Comparison of ENCODE assay signal across 9 cellular contexts in genomic region chr17:17151962-17152361, GRCh38. TPM values are rescaled to one million over a fixed set of nuclear protein-coding genes. Genes with fewer than 3 reads are reported as not detected.
DNase-seq lines count a peak whose midpoint lies in the region; ATAC-seq lines count a peak whose summit lies in the region.
"Had no signal": no experiment of that assay in that cellular context is flagged by ENCODE, and none has a peak within 500 bp of the region (broad histone marks: within the 10 kb centered on the region; RNA-seq: fewer than 3 reads in every experiment).

No MANE protein-coding gene starts in this region.

- H3K36me3 Mint-ChIP-seq in activated T-helper 2 cell treated with anti-CD3 and anti-CD28 coated beads, Interferon-gamma antibody, Interleukin-2, Interleukin-4, amounts not matched to agents 10 μg/mL and 5 μg/mL and 100 μg/mL, durations not matched to agents 14 hours and 24 hours and 36 hours (ENCODE audit: low read depth), result peaks cover 68% of the 10 kb centered on the region

- H3K4me1 Mint-ChIP-seq in activated T-helper 2 cell treated with anti-CD3 and anti-CD28 coated beads, Interferon-gamma antibody, Interleukin-2, Interleukin-4, amounts not matched to agents 10 μg/mL and 5 μg/mL and 100 μg/mL, durations not matched to agents 14 hours and 24 hours and 36 hours (ENCODE audit: low read depth), result peaks cover 41% of the 10 kb centered on the region

- intact Hi-C loops in activated T-helper 2 cell treated with anti-CD3 and anti-CD28 coated beads, Interferon-gamma antibody, Interleukin-2, Interleukin-4, amounts not matched to agents 10 μg/mL and 5 μg/mL and 100 μg/mL, durations not matched to agents 14 hours and 24 hours and 36 hours (cut with micrococcal nuclease), result loop anchor here (2.0 to 5.0 kb wide), 2 partner anchors 27 to 85 kb away; partner anchors contain the start of gene FLCN
- intact Hi-C loops in Right ventricle myocardium inferior (cut with DNase I) (loop anchor here (5.0 kb wide), 2 partner anchors 85 to 150 kb away; partner anchors contain the start of gene FLCN), sciatic nerve (cut with DNase I) (no loop called here)

- peak; percentile 91 for ATAC-seq in Right ventricle myocardium inferior
- ATAC-seq in sciatic nerve, result peak; percentile 88
- ATAC-seq in HG02642 (IDR thresholded peaks at IDR 0.05; ENCODE audit: poor library complexity, unreplicated experiment), result no peak

- no peaks in the 10 kb centered on the region for H3K9me3 Mint-ChIP-seq in activated T-helper 2 cell treated with anti-CD3 and anti-CD28 coated beads, Interferon-gamma antibody, Interleukin-2, Interleukin-4, amounts not matched to agents 10 μg/mL and 5 μg/mL and 100 μg/mL, durations not matched to agents 14 hours and 24 hours and 36 hours
- H3K9me3 Mint-ChIP-seq: T-helper 1 cell treated with Interleukin-12 subunit alpha and Interleukin-12 subunit beta and Interleukin-4 antibody, amounts not matched to agents 30 μg/mL and 1 μg/mL, for 36 hours had no signal

- no peaks in the 10 kb centered on the region for H3K27me3 Mint-ChIP-seq in activated T-helper 2 cell treated with anti-CD3 and anti-CD28 coated beads, Interferon-gamma antibody, Interleukin-2, Interleukin-4, amounts not matched to agents 10 μg/mL and 5 μg/mL and 100 μg/mL, durations not matched to agents 14 hours and 24 hours and 36 hours (ENCODE audit: low read depth)

- DNase-seq in activated CD4-positive, alpha-beta T cell treated with anti-CD3 and anti-CD28 coated beads for 48 hours, result peak; percentile 41
- no peak for DNase-seq in activated CD4-positive, alpha-beta T cell treated with anti-CD3 and anti-CD28 coated beads for 1 hour
- DNase-seq in activated T-helper 2 cell treated with anti-CD3 and anti-CD28 coated beads, Interferon-gamma antibody, Interleukin-2, Interleukin-4, amounts not matched to agents 10 μg/mL and 5 μg/mL and 100 μg/mL, durations not matched to agents 14 hours and 24 hours and 36 hours (ENCODE audit: low spot score), result no peak
- peak; percentile 94 for DNase-seq in Right ventricle myocardium inferior (ENCODE audit: missing footprints)
- DNase-seq in sciatic nerve (ENCODE audit: low spot score), result peak; percentile 85
- no peak for DNase-seq in activated CD4-positive, CD25-positive, alpha-beta regulatory T cell treated with anti-CD3 and anti-CD28 coated beads, Interleukin-2, amount 50 U/mL, for 72 hours
- no peak for DNase-seq in NCI-H1092 (lab: John Stamatoyannopoulos, UW)

- H3K4me3 Mint-ChIP-seq in activated T-helper 2 cell treated with anti-CD3 and anti-CD28 coated beads, Interferon-gamma antibody, Interleukin-2, Interleukin-4, amounts not matched to agents 10 μg/mL and 5 μg/mL and 100 μg/mL, durations not matched to agents 14 hours and 24 hours and 36 hours (ENCODE audit: low read depth), result no peak overlapping the region
- H3K4me3 Mint-ChIP-seq: T-helper 1 cell treated with Interleukin-12 subunit alpha and Interleukin-12 subunit beta and Interleukin-4 antibody, amounts not matched to agents 30 μg/mL and 1 μg/mL, for 36 hours had no signal

- peak overlapping the region; percentile 55 for H3K27ac Mint-ChIP-seq in activated T-helper 2 cell treated with anti-CD3 and anti-CD28 coated beads, Interferon-gamma antibody, Interleukin-2, Interleukin-4, amounts not matched to agents 10 μg/mL and 5 μg/mL and 100 μg/mL, durations not matched to agents 14 hours and 24 hours and 36 hours
- H3K27ac Mint-ChIP-seq: T-helper 1 cell treated with Interleukin-12 subunit alpha and Interleukin-12 subunit beta and Interleukin-4 antibody, amounts not matched to agents 30 μg/mL and 1 μg/mL, for 36 hours had no signal

RNA-seq across cellular contexts. Expression of gene PLD6, which starts 54.2 kb away (rescaled TPM):
- total RNA-seq in activated T-helper 2 cell treated with anti-CD3 and anti-CD28 coated beads, Interferon-gamma antibody, Interleukin-2, Interleukin-4, amounts not matched to agents 10 μg/mL and 5 μg/mL and 100 μg/mL, durations not matched to agents 14 hours and 24 hours and 36 hours, result 8.5 and 9.1 TPM in 2 replicates
- total RNA-seq in Right ventricle myocardium inferior (12.9 TPM), sciatic nerve (7.6 TPM)

Comparison
In these comparisons a context has a peak if more than half of its experiments do, and no peak if none do; other contexts are left out.
1. DNase-seq: peak in activated CD4-positive, alpha-beta T cell treated with anti-CD3 and anti-CD28 coated beads for 48 hours (single experiment), Right ventricle myocardium inferior (single experiment) and sciatic nerve (single experiment); none in activated CD4-positive, alpha-beta T cell treated with anti-CD3 and anti-CD28 coated beads for 1 hour (single experiment), activated T-helper 2 cell treated with anti-CD3 and anti-CD28 coated beads, Interferon-gamma antibody, Interleukin-2, Interleukin-4, amounts not matched to agents 10 μg/mL and 5 μg/mL and 100 μg/mL, durations not matched to agents 14 hours and 24 hours and 36 hours (single experiment), activated CD4-positive, CD25-positive, alpha-beta regulatory T cell treated with anti-CD3 and anti-CD28 coated beads, Interleukin-2, amount 50 U/mL, for 72 hours (single experiment) and NCI-H1092 (single experiment).